7 cellular contexts compared by ENCODE assay signal in genomic region chr7:65898677-65899447, GRCh38. TPM values are rescaled to one million over a fixed set of nuclear protein-coding genes. Genes with fewer than 3 reads are reported as not detected.
A peak's percentile ranks its signal among the peaks of the same experiment; 100 is the strongest.
DNase-seq lines count a peak whose midpoint lies in the region; ATAC-seq, FAIRE-seq and TF ChIP-seq lines count a peak whose summit lies in the region.
"Not testable (repeated sequence)": the region's sequence is repeated elsewhere in the genome, so short reads cannot be mapped to it uniquely, and the experiment has no call there.

No MANE protein-coding gene starts in this region.

- H3K4me1 ChIP-seq in GM12878 (ENCODE audit: control insufficient read depth, insufficient read depth, low read length), result not testable (repeated sequence)

- H3K9ac ChIP-seq in GM12878 (ENCODE audit: control insufficient read depth, insufficient read depth, low read length), result not testable (repeated sequence)

- not testable (repeated sequence) for H3K9me3 ChIP-seq in GM12878 (replicated peaks; ENCODE audit: control insufficient read depth, insufficient read depth, low read length)

- not testable (repeated sequence) for H3K4me2 ChIP-seq in GM12878 (ENCODE audit: control insufficient read depth, insufficient read depth)

- H3K4me3 ChIP-seq in GM12878, result not testable (repeated sequence)

- H3K27ac ChIP-seq in GM12878 (ENCODE audit: control insufficient read depth, insufficient read depth), result not testable (repeated sequence)

- not testable (repeated sequence) for H3K79me2 ChIP-seq in GM12878 (ENCODE audit: control insufficient read depth, insufficient read depth, low read length)

- H4K20me1 ChIP-seq in GM12878 (ENCODE audit: control insufficient read depth, insufficient read depth), result not testable (repeated sequence)

- FAIRE-seq in GM12878 (lab: Jason Lieb, UNC), result peak; percentile 7

- SMC1A ChIA-PET in GM12878 (lab: Charles Lee; ENCODE audit: uncharacterized antibody, unreplicated experiment), result interaction anchor here (1.5 kb wide), 1 partner anchor 59 kb away, joined by 4 read pairs; no protein-coding TSS in a partner anchor

- RAD21 ChIA-PET in GM12878 (lab: Charles Lee; ENCODE audit: unreplicated experiment), result not testable (repeated sequence)

- not testable (repeated sequence) for H3K36me3 ChIP-seq in GM12878 (ENCODE audit: control insufficient read depth in 2 of 2, insufficient read depth in 2 of 2, low read length in 1 of 2)

- DNase-seq in GM12878 (ENCODE audit: low read depth, low spot score), result not testable (repeated sequence)

- not testable (repeated sequence) for H2AFZ ChIP-seq in GM12878 (ENCODE audit: control insufficient read depth, low read depth, low read length)

- not testable (repeated sequence) for TF ChIP-seq CTCF in GM12878 (IDR thresholded peaks at IDR 0.05 in 2 of 3, conservative IDR thresholded peaks at IDR 0.05 in 1 of 3; ENCODE audit: control insufficient read depth in 2 of 3, extremely low read depth in 1 of 3, insufficient read depth in 1 of 3, low read depth in 3 of 3, low read length in 3 of 3)

- WGBS in GM12878 (ENCODE audit: insufficient coverage, insufficient replicate concordance, low lambda C conversion rate, missing lambda C conversion rate), result 97% methylated on average over 2 of the region's 2 CpGs

- in situ Hi-C loops in GM12878 (cut with MboI), result not testable (repeated sequence)

- intact Hi-C loops in GM12878 (cut with micrococcal nuclease; ENCODE audit: unreplicated experiment), result not testable (repeated sequence)

- not testable (repeated sequence) for TF ChIP-seq POLR2A in GM12878 (IDR thresholded peaks at IDR 0.05; ENCODE audit: low read depth, low read length)

- POLR2A ChIA-PET in GM12878 (lab: Charles Lee), result not testable (repeated sequence)

- not testable (repeated sequence) for TF ChIP-seq RAD21 in GM12878 (IDR thresholded peaks at IDR 0.05; ENCODE audit: insufficient read depth, low read depth, low read length)

- not testable (repeated sequence) for H3K27me3 ChIP-seq in GM12878 (replicated peaks in 1 of 2; ENCODE audit: control insufficient read depth in 2 of 2, insufficient read depth in 2 of 2, low read length in 1 of 2)

- CTCF ChIA-PET in GM12878 (lab: Yijun Ruan, JAX), result not testable (repeated sequence)

- ATAC-seq in GM18511 (IDR thresholded peaks at IDR 0.05; ENCODE audit: unreplicated experiment), result peak; percentile 68
- peak; percentile 69 for ATAC-seq in GM19025 (IDR thresholded peaks at IDR 0.05; ENCODE audit: low read depth, unreplicated experiment)
- ATAC-seq in GM19463 (IDR thresholded peaks at IDR 0.05; ENCODE audit: unreplicated experiment), result peak; percentile 76
- peak; percentile 74 for ATAC-seq in HG02588 (IDR thresholded peaks at IDR 0.05; ENCODE audit: unreplicated experiment)
- ATAC-seq in HG02884 (IDR thresholded peaks at IDR 0.05; ENCODE audit: unreplicated experiment), result peak; percentile 54
- peak; percentile 75 for ATAC-seq in HG03432 (IDR thresholded peaks at IDR 0.05; ENCODE audit: unreplicated experiment)
- peak; percentile 68 for ATAC-seq in GM12878

- TF ChIP-seq EP300 in GM12878 (IDR thresholded peaks at IDR 0.05; ENCODE audit: borderline replicate concordance in 1 of 2, control insufficient read depth in 1 of 2, low read depth in 2 of 2, low read length in 2 of 2), result not testable (repeated sequence)

- not testable (repeated sequence) for BruUV-seq in GM12878 (replicated peaks; lab: Mats Ljungman, UMichigan)

RNA-seq across cellular contexts. Expression of gene VKORC1L1, which starts 26.0 kb away (rescaled TPM):
- total RNA-seq in GM12878 (2013; cell fraction: nucleolus; rRNA removed), result 13.4 and 14.5 TPM in 2 replicates
- 8.6 and 9.1 TPM in 2 replicates for total RNA-seq in GM12878 (2014; rRNA removed)
- total RNA-seq in GM12878 (2014; rRNA removed; fragmentation: Illumina TruSeq; extraction: Trizol), result 7.8 and 8.0 TPM in 2 replicates
- total RNA-seq in GM12878 (2021), result 15.0 and 16.1 TPM in 2 replicates
- polyA plus RNA-seq in GM12878 (2011; ENCODE audit: low read depth), result 2.6 TPM
- polyA plus RNA-seq in GM12878 (2011; rRNA removed), result 17.4 and 17.5 TPM in 2 replicates
- 8.1 and 9.4 TPM in 2 replicates for polyA plus RNA-seq in GM12878 (2011; cell fraction: cytosol; rRNA removed)
- 3.0 and 3.4 TPM in 2 replicates for polyA plus RNA-seq in GM12878 (2011; cell fraction: nucleus; rRNA removed)
- polyA plus RNA-seq in GM12878 (2012), result 5.6 and 7.6 TPM in 2 replicates
- 15.6 and 18.1 TPM in 2 replicates for polyA plus RNA-seq in GM12878 (2014; fragmentation: Illumina TruSeq; extraction: Trizol)
- polyA plus RNA-seq in GM12878 (2014; fragmentation: Nextera tagmentation; extraction: Ambion mirVana), result 1 to 10 TPM; 3.3 to 4.7 TPM
- polyA plus RNA-seq in GM12878 (2014; rRNA removed), result 10.9 and 15.2 TPM in 2 replicates
- 10 to 100 TPM in 1 of 2 experiments, 1 to 10 TPM in 1; 9.8 to 18.8 TPM for polyA plus RNA-seq in GM12878 (2016; fragmentation: Nextera tagmentation; extraction: Ambion mirVana)
- polyA minus RNA-seq in GM12878 (2011; rRNA and poly(A)+ RNA removed), result 14.2 and 15.4 TPM in 2 replicates
- 8.3 and 8.8 TPM in 2 replicates for polyA minus RNA-seq in GM12878 (2011; cell fraction: cytosol; rRNA and poly(A)+ RNA removed)
- 1.3 and 3.8 TPM in 2 replicates for polyA minus RNA-seq in GM12878 (2011; cell fraction: nucleus; rRNA and poly(A)+ RNA removed)
